11 cellular contexts compared by ENCODE assay signal in genomic region chr2:239263231-239263936, GRCh38.
DNase-seq lines count a peak whose midpoint lies in the region; ATAC-seq and TF ChIP-seq lines count a peak whose summit lies in the region.
"Had no signal": no experiment of that assay in that cellular context is flagged by ENCODE, and none has a peak within 500 bp of the region (broad histone marks: within the 10 kb centered on the region; RNA-seq: fewer than 3 reads in every experiment).

No MANE protein-coding gene starts in this region.

- H3K4me3 ChIP-seq in subcutaneous abdominal adipose tissue (ENCODE audit: low read depth in 1 of 5, low read length in 5 of 5) (no peak overlapping the region), Caco-2 (ENCODE audit: low read depth, low read length) (no peak overlapping the region)

- ATAC-seq in activated T-cell treated with anti-CD3 and anti-CD28 coated beads, Interleukin-2, amount 50 U/mL, for 72 hours (replicated peaks in 1 of 2), result no peak
- ATAC-seq in left lobe of liver, result no peak
- ATAC-seq: activated CD4-positive, CD25-positive, alpha-beta regulatory T cell treated with anti-CD3 and anti-CD28 coated beads, Interleukin-2, amount 50 U/mL, for 24 hours had no signal

- no TSS peak for BruUV-seq in Caco-2 (replicated peaks; lab: Mats Ljungman, UMichigan)

- H3K9me3 Mint-ChIP-seq in activated T-cell treated with anti-CD3 and anti-CD28 coated beads, Interleukin-2, amount 50 U/mL, for 72 hours, result no peaks in the 10 kb centered on the region
- no peaks in the 10 kb centered on the region for H3K9me3 Mint-ChIP-seq in activated T-helper 2 cell treated with anti-CD3 and anti-CD28 coated beads, Interferon-gamma antibody, Interleukin-2, Interleukin-4, amounts not matched to agents 10 μg/mL and 5 μg/mL and 100 μg/mL, durations not matched to agents 14 hours and 24 hours and 36 hours
- H3K9me3 Mint-ChIP-seq in Caco-2 (ENCODE audit: unreplicated experiment), result peaks cover 6% of the 10 kb centered on the region

- POLR2A ChIA-PET in Caco-2 (lab: Charles Lee), result no interaction called here

- intact Hi-C loops in activated T-helper 2 cell treated with anti-CD3 and anti-CD28 coated beads, Interferon-gamma antibody, Interleukin-2, Interleukin-4, amounts not matched to agents 10 μg/mL and 5 μg/mL and 100 μg/mL, durations not matched to agents 14 hours and 24 hours and 36 hours (cut with micrococcal nuclease), result loop anchor here (10.0 kb wide), 1 partner anchor 229 kb away; no protein-coding TSS in a partner anchor
- intact Hi-C loops in Caco-2 (cut with micrococcal nuclease; ENCODE audit: unreplicated experiment), result no loop called here

- H3K36me3 Mint-ChIP-seq in activated T-cell treated with anti-CD3 and anti-CD28 coated beads, Interleukin-2, amount 50 U/mL, for 72 hours (ENCODE audit: insufficient read depth in 2 of 2), result peaks cover 0 to 2% of the 10 kb centered on the region in 2 donors
- H3K36me3 Mint-ChIP-seq in activated T-helper 2 cell treated with anti-CD3 and anti-CD28 coated beads, Interferon-gamma antibody, Interleukin-2, Interleukin-4, amounts not matched to agents 10 μg/mL and 5 μg/mL and 100 μg/mL, durations not matched to agents 14 hours and 24 hours and 36 hours (ENCODE audit: low read depth), result peaks cover 19% of the 10 kb centered on the region
- no peaks in the 10 kb centered on the region for H3K36me3 Mint-ChIP-seq in Caco-2 (ENCODE audit: insufficient read depth, unreplicated experiment)

- DNase-seq in activated T-cell treated with anti-CD3 and anti-CD28 coated beads, Interleukin-2, amount 50 U/mL, for 72 hours, result no peak
- DNase-seq in activated T-cell treated with anti-CD3 and anti-CD28 coated beads for 4 hours (no peak), left lobe of liver (ENCODE audit: low spot score) (peak; percentile 39), NOMO-1 treated with DMSO at 0.1 percent for 48 hours (lab: John Stamatoyannopoulos, UW; ENCODE audit: unreplicated experiment) (no peak), NCI-H446 treated with DMSO at 0.1 percent for 48 hours (lab: John Stamatoyannopoulos, UW) (no peak), Caco-2 (no peak)
- no peak for DNase-seq in activated T-helper 2 cell treated with anti-CD3 and anti-CD28 coated beads, Interferon-gamma antibody, Interleukin-2, Interleukin-4, amounts not matched to agents 10 μg/mL and 5 μg/mL and 100 μg/mL, durations not matched to agents 14 hours and 24 hours and 36 hours (ENCODE audit: low spot score)
- DNase-seq: AML-193, NCI-H226 had no signal

- peak overlapping the region; percentile 26 to 36 for H3K4me3 Mint-ChIP-seq in activated T-cell treated with anti-CD3 and anti-CD28 coated beads, Interleukin-2, amount 50 U/mL, for 72 hours
- H3K4me3 Mint-ChIP-seq in activated T-helper 2 cell treated with anti-CD3 and anti-CD28 coated beads, Interferon-gamma antibody, Interleukin-2, Interleukin-4, amounts not matched to agents 10 μg/mL and 5 μg/mL and 100 μg/mL, durations not matched to agents 14 hours and 24 hours and 36 hours (ENCODE audit: low read depth), result peak overlapping the region; percentile 18
- no peak overlapping the region for H3K4me3 Mint-ChIP-seq in Caco-2 (ENCODE audit: unreplicated experiment)

- no peaks in the 10 kb centered on the region for H3K27me3 Mint-ChIP-seq in activated T-cell treated with anti-CD3 and anti-CD28 coated beads, Interleukin-2, amount 50 U/mL, for 72 hours (ENCODE audit: low read depth)
- H3K27me3 Mint-ChIP-seq in activated T-helper 2 cell treated with anti-CD3 and anti-CD28 coated beads, Interferon-gamma antibody, Interleukin-2, Interleukin-4, amounts not matched to agents 10 μg/mL and 5 μg/mL and 100 μg/mL, durations not matched to agents 14 hours and 24 hours and 36 hours (ENCODE audit: low read depth), result no peaks in the 10 kb centered on the region
- no peaks in the 10 kb centered on the region for H3K27me3 Mint-ChIP-seq in Caco-2 (ENCODE audit: insufficient read depth, unreplicated experiment)

- H3K27ac ChIP-seq in subcutaneous abdominal adipose tissue (ENCODE audit: low read depth, low read length), result peak overlapping the region; percentile 16

- no peak for TF ChIP-seq CTCF in Caco-2 (IDR thresholded peaks at IDR 0.05; ENCODE audit: insufficient read depth in 1 of 2, low read depth in 1 of 2, low read length in 1 of 2, severe bottlenecking in 1 of 2, unreplicated experiment in 1 of 2)

- CTCF ChIA-PET in Caco-2 (lab: Charles Lee), result no interaction called here

- no peak overlapping the region for H3K9ac ChIP-seq in subcutaneous abdominal adipose tissue (ENCODE audit: low read length in 5 of 5)

- H3K4me1 Mint-ChIP-seq in activated T-cell treated with anti-CD3 and anti-CD28 coated beads, Interleukin-2, amount 50 U/mL, for 72 hours (ENCODE audit: low read depth), result peaks cover 92% of the 10 kb centered on the region
- peaks cover 77% of the 10 kb centered on the region for H3K4me1 Mint-ChIP-seq in activated T-helper 2 cell treated with anti-CD3 and anti-CD28 coated beads, Interferon-gamma antibody, Interleukin-2, Interleukin-4, amounts not matched to agents 10 μg/mL and 5 μg/mL and 100 μg/mL, durations not matched to agents 14 hours and 24 hours and 36 hours (ENCODE audit: low read depth)
- no peaks in the 10 kb centered on the region for H3K4me1 Mint-ChIP-seq in Caco-2 (ENCODE audit: low read depth, unreplicated experiment)

- H3K27ac Mint-ChIP-seq in activated T-cell treated with anti-CD3 and anti-CD28 coated beads, Interleukin-2, amount 50 U/mL, for 72 hours, result no peak overlapping the region
- peak overlapping the region; percentile 2 for H3K27ac Mint-ChIP-seq in activated T-helper 2 cell treated with anti-CD3 and anti-CD28 coated beads, Interferon-gamma antibody, Interleukin-2, Interleukin-4, amounts not matched to agents 10 μg/mL and 5 μg/mL and 100 μg/mL, durations not matched to agents 14 hours and 24 hours and 36 hours
- no peak overlapping the region for H3K27ac Mint-ChIP-seq in Caco-2 (ENCODE audit: unreplicated experiment)

- H3K27me3 ChIP-seq in subcutaneous abdominal adipose tissue (ENCODE audit: control insufficient read depth in 5 of 5, insufficient read depth in 4 of 5, low read length in 5 of 5) (no peaks in the 10 kb centered on the region), Caco-2 (replicated peaks; ENCODE audit: control insufficient read depth, insufficient read depth, low read length) (no peaks in the 10 kb centered on the region)

- H3K9me3 ChIP-seq in subcutaneous abdominal adipose tissue (ENCODE audit: control insufficient read depth in 5 of 5, low read length in 5 of 5) (peaks cover 0 to 1% (median 0%) of the 10 kb centered on the region in 5 donors), Caco-2 (no peaks in the 10 kb centered on the region)

- peaks cover 18 to 58% (median 52%) of the 10 kb centered on the region in 5 donors for H3K4me1 ChIP-seq in subcutaneous abdominal adipose tissue (ENCODE audit: control insufficient read depth in 5 of 5, insufficient read depth in 5 of 5, low read length in 5 of 5)
- no peaks in the 10 kb centered on the region for H3K4me1 ChIP-seq in Caco-2

- no peaks in the 10 kb centered on the region for H3K36me3 ChIP-seq in subcutaneous abdominal adipose tissue (ENCODE audit: control insufficient read depth in 5 of 5, insufficient read depth in 5 of 5, low read length in 5 of 5)
- no peaks in the 10 kb centered on the region for H3K36me3 ChIP-seq in Caco-2 (ENCODE audit: control insufficient read depth, insufficient read depth, low read length)
